ENCODE assay signal across 1 cellular context in the genomic region with DNA sequence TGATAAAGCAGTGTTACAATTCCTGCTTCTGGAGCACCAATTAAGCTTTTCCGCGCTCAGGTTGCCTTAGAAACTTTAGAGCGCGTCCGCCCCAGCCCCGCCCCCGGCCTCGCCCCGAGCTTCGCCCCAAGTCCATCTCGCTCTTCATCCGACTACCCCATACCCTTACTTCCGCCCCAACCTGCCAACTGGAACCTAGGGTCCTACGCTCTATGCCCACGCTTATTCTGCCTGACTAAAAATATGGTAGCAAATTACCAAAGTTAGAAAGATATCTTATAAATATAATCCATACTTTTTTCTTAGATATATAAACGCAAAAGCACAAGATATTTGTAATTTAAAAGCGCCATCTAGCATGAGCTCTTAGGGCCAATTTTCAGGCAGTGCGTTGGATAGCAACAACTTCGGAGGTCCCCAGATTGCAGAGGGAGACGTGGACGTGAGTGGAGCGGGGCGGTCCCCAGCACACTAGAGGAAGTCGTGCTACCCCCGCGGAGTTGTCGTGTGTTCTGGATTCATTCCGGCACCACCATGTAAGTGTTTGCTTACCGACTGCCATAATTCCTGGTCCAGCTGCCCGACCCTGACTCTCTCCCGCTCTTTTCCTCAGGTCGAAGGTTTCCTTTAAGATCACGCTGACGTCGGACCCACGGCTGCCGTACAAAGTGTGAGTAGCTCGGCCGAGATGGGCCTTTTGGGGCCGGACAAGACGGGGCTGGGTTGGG.
TF ChIP-seq lines count a peak whose summit lies in the region.

Gene UFM1 (plus strand): TSS at position 466 of the 728 bp plus-strand sequence. CDS start 69 bp downstream, at position 535.

TF ChIP-seq in HEK293, 187 proteins besides CTCF, POLR2A, EP300 and RAD21 (continued from another document and continues in another):
- TF ChIP-seq, protein P1, sequence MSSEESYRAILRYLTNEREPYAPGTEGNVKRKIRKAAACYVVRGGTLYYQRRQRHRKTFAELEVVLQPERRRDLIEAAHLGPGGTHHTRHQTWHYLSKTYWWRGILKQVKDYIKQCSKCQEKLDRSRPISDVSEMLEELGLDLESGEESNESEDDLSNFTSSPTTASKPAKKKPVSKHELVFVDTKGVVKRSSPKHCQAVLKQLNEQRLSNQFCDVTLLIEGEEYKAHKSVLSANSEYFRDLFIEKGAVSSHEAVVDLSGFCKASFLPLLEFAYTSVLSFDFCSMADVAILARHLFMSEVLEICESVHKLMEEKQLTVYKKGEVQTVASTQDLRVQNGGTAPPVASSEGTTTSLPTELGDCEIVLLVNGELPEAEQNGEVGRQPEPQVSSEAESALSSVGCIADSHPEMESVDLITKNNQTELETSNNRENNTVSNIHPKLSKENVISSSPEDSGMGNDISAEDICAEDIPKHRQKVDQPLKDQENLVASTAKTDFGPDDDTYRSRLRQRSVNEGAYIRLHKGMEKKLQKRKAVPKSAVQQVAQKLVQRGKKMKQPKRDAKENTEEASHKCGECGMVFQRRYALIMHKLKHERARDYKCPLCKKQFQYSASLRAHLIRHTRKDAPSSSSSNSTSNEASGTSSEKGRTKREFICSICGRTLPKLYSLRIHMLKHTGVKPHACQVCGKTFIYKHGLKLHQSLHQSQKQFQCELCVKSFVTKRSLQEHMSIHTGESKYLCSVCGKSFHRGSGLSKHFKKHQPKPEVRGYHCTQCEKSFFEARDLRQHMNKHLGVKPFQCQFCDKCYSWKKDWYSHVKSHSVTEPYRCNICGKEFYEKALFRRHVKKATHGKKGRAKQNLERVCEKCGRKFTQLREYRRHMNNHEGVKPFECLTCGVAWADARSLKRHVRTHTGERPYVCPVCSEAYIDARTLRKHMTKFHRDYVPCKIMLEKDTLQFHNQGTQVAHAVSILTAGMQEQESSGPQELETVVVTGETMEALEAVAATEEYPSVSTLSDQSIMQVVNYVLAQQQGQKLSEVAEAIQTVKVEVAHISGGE (tag by site-specific recombination; conservative IDR thresholded peaks at IDR 0.05; ENCODE audit: low read depth), result peak; percentile 90
- TF ChIP-seq ZNF311 (tag by site-specific recombination; IDR thresholded peaks at IDR 0.05; ENCODE audit: borderline replicate concordance) (no peak), SCRT2 (tag by site-specific recombination; IDR thresholded peaks at IDR 0.05) (no peak), ZFP69B (tag by site-specific recombination; IDR thresholded peaks at IDR 0.05) (0 out of 2 replicates have a peak, but pooled peaks have one; percentile 39), ZNF514 (tag by site-specific recombination; IDR thresholded peaks at IDR 0.05) (no peak), ZNF585B (tag by site-specific recombination; IDR thresholded peaks at IDR 0.05) (no peak), ZXDB (tag by site-specific recombination; IDR thresholded peaks at IDR 0.05) (peak; percentile 75; the same call in 1 of the 2 replicates), BCL11B (tag by site-specific recombination; IDR thresholded peaks at IDR 0.05; ENCODE audit: low read depth) (no peak), ZNF280D (tag by site-specific recombination; IDR thresholded peaks at IDR 0.05) (no peak), KLF16 (tag by site-specific recombination; IDR thresholded peaks at IDR 0.05) (no peak), ZSCAN4 (tag by site-specific recombination; IDR thresholded peaks at IDR 0.05) (no peak), SP2 (tag by site-specific recombination; IDR thresholded peaks at IDR 0.05) (peak; percentile 64), ZNF610 (tag by site-specific recombination; IDR thresholded peaks at IDR 0.05; ENCODE audit: borderline replicate concordance) (no peak), ZNF202 (tag by site-specific recombination; IDR thresholded peaks at IDR 0.05; ENCODE audit: borderline replicate concordance) (no peak), ZNF791 (tag by site-specific recombination; IDR thresholded peaks at IDR 0.05) (no peak), ZBTB20 (tag by site-specific recombination; IDR thresholded peaks at IDR 0.05) (peak; percentile 39; the same call in 1 of the 2 replicates), ZNF660 (tag by site-specific recombination; IDR thresholded peaks at IDR 0.05) (0 out of 2 replicates have a peak, but pooled peaks have one; percentile 48), OSR2 (tag by site-specific recombination; IDR thresholded peaks at IDR 0.05) (no peak), ZNF600 (tag by site-specific recombination; IDR thresholded peaks at IDR 0.05) (peak; percentile 98), ZNF518A (tag by site-specific recombination; conservative IDR thresholded peaks at IDR 0.05; ENCODE audit: low read depth) (peak; percentile 78), ZNF175 (tag by site-specific recombination; IDR thresholded peaks at IDR 0.05) (no peak), ZNF677 (tag by site-specific recombination; IDR thresholded peaks at IDR 0.05) (no peak), ZNF510 (tag by site-specific recombination; IDR thresholded peaks at IDR 0.05; ENCODE audit: insufficient replicate concordance) (no peak), GLI2 (tag by site-specific recombination; IDR thresholded peaks at IDR 0.05; ENCODE audit: borderline replicate concordance, low read depth) (no peak), ZNF155 (tag by site-specific recombination; IDR thresholded peaks at IDR 0.05) (no peak), MEIS1 (CRISPR knock-in tag; IDR thresholded peaks at IDR 0.05; ENCODE audit: borderline replicate concordance) (no peak), ZNF112 (tag by site-specific recombination; IDR thresholded peaks at IDR 0.05) (no peak), GLIS1 (tag by site-specific recombination; IDR thresholded peaks at IDR 0.05) (peak; percentile 74), ZNF274 (IDR thresholded peaks at IDR 0.05; ENCODE audit: low read length) (no peak), ZNF274 (tag by site-specific recombination; IDR thresholded peaks at IDR 0.05; ENCODE audit: borderline replicate concordance) (no peak)
- TF ChIP-seq, protein P2, sequence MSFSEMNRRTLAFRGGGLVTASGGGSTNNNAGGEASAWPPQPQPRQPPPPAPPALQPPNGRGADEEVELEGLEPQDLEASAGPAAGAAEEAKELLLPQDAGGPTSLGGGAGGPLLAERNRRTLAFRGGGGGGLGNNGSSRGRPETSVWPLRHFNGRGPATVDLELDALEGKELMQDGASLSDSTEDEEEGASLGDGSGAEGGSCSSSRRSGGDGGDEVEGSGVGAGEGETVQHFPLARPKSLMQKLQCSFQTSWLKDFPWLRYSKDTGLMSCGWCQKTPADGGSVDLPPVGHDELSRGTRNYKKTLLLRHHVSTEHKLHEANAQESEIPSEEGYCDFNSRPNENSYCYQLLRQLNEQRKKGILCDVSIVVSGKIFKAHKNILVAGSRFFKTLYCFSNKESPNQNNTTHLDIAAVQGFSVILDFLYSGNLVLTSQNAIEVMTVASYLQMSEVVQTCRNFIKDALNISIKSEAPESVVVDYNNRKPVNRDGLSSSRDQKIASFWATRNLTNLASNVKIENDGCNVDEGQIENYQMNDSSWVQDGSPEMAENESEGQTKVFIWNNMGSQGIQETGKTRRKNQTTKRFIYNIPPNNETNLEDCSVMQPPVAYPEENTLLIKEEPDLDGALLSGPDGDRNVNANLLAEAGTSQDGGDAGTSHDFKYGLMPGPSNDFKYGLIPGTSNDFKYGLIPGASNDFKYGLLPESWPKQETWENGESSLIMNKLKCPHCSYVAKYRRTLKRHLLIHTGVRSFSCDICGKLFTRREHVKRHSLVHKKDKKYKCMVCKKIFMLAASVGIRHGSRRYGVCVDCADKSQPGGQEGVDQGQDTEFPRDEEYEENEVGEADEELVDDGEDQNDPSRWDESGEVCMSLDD (tag by site-specific recombination; IDR thresholded peaks at IDR 0.05), result 0 out of 2 replicates have a peak, but pooled peaks have one; percentile 45
- TF ChIP-seq, protein P3, sequence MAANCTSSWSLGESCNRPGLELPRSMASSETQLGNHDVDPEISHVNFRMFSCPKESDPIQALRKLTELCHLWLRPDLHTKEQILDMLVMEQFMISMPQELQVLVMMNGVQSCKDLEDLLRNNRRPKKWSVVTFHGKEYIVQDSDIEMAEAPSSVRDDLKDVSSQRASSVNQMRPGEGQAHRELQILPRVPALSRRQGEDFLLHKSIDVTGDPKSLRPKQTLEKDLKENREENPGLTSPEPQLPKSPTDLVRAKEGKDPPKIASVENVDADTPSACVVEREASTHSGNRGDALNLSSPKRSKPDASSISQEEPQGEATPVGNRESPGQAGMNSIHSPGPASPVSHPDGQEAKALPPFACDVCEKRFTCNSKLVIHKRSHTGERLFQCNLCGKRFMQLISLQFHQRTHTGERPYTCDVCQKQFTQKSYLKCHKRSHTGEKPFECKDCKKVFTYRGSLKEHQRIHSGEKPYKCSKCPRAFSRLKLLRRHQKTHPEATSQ (tag by site-specific recombination; IDR thresholded peaks at IDR 0.05), result no peak
- TF ChIP-seq, protein P4, sequence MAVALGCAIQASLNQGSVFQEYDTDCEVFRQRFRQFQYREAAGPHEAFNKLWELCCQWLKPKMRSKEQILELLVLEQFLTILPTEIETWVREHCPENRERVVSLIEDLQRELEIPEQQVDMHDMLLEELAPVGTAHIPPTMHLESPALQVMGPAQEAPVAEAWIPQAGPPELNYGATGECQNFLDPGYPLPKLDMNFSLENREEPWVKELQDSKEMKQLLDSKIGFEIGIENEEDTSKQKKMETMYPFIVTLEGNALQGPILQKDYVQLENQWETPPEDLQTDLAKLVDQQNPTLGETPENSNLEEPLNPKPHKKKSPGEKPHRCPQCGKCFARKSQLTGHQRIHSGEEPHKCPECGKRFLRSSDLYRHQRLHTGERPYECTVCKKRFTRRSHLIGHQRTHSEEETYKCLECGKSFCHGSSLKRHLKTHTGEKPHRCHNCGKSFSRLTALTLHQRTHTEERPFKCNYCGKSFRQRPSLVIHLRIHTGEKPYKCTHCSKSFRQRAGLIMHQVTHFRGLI (tag by site-specific recombination; IDR thresholded peaks at IDR 0.05), result peak; percentile 21; the same call in 1 of the 2 replicates
- TF ChIP-seq, protein P5, sequence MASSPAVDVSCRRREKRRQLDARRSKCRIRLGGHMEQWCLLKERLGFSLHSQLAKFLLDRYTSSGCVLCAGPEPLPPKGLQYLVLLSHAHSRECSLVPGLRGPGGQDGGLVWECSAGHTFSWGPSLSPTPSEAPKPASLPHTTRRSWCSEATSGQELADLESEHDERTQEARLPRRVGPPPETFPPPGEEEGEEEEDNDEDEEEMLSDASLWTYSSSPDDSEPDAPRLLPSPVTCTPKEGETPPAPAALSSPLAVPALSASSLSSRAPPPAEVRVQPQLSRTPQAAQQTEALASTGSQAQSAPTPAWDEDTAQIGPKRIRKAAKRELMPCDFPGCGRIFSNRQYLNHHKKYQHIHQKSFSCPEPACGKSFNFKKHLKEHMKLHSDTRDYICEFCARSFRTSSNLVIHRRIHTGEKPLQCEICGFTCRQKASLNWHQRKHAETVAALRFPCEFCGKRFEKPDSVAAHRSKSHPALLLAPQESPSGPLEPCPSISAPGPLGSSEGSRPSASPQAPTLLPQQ (tag by site-specific recombination; IDR thresholded peaks at IDR 0.05), result no peak
